In genomic region chr2:171482308-171482707, GRCh38 we compare ENCODE assay signal across 21 cellular contexts. TPM values are rescaled to one million over a fixed set of nuclear protein-coding genes. Genes with fewer than 3 reads are reported as not detected.
DNase-seq lines count a peak whose midpoint lies in the region; ATAC-seq and TF ChIP-seq lines count a peak whose summit lies in the region.
"Had no signal": no experiment of that assay in that cellular context is flagged by ENCODE, and none has a peak within 500 bp of the region (broad histone marks: within the 10 kb centered on the region; RNA-seq: fewer than 3 reads in every experiment).

No MANE protein-coding gene starts in this region.

- no peak overlapping the region for H3K4me3 ChIP-seq in esophagus muscularis mucosa
- no peak overlapping the region for H3K4me3 ChIP-seq in Caco-2 (ENCODE audit: low read depth, low read length)
- H3K4me3 ChIP-seq: cardiac muscle cell, heart right ventricle, lung, prostate gland, skin epidermis had no signal

- TF ChIP-seq CTCF in chondrocyte (IDR thresholded peaks at IDR 0.05) (no peak), nephron (IDR thresholded peaks at IDR 0.05; ENCODE audit: unreplicated experiment in 3 of 3) (no peak), esophagus muscularis mucosa (IDR thresholded peaks at IDR 0.05) (no peak), Caco-2 (IDR thresholded peaks at IDR 0.05; ENCODE audit: insufficient read depth in 1 of 2, low read depth in 1 of 2, low read length in 1 of 2, severe bottlenecking in 1 of 2, unreplicated experiment in 1 of 2) (no peak)

- DNase-seq in chondrocyte (ENCODE audit: low spot score), result no peak
- no peak for DNase-seq in esophagus muscularis mucosa (ENCODE audit: extremely low spot score)
- DNase-seq in anterior cingulate cortex (lab: John Stamatoyannopoulos, UW), result no peak
- DNase-seq in Caco-2, result no peak
- DNase-seq: activated CD8-positive, alpha-beta memory T cell treated with anti-CD3 and anti-CD28 coated beads, Interleukin-2, amount 10 ng/mL, durations not matched to agents 7 days and 5 days; activated naive CD8-positive, alpha-beta T cell treated with anti-CD3 and anti-CD28 coated beads, Interleukin-2, amount 50 U/mL, for 24 hours; HCEC 1CT; heart right ventricle; naive thymus-derived CD4-positive, alpha-beta T cell; NCI-H1436; stimulated activated CD4-positive, alpha-beta T cell treated with anti-CD3 and anti-CD28 coated beads, Interleukin-2, amount 100 ng/mL, for 48 hours; T-helper 9 cell had no signal

- H3K27ac ChIP-seq in esophagus muscularis mucosa (replicated peaks in 1 of 4), result no peak overlapping the region
- H3K27ac ChIP-seq: cardiac muscle cell, heart right ventricle, prostate gland, skin epidermis had no signal

- ATAC-seq in GM18498 (IDR thresholded peaks at IDR 0.05; ENCODE audit: unreplicated experiment) (peak; percentile 73), HG02588 (IDR thresholded peaks at IDR 0.05; ENCODE audit: unreplicated experiment) (peak; percentile 46), HG02870 (IDR thresholded peaks at IDR 0.05; ENCODE audit: unreplicated experiment) (no peak)
- ATAC-seq: activated CD8-positive, alpha-beta memory T cell treated with anti-CD3 and anti-CD28 coated beads, Interleukin-2, amount 10 ng/mL, durations not matched to agents 7 days and 5 days; activated naive CD8-positive, alpha-beta T cell treated with anti-CD3 and anti-CD28 coated beads, Interleukin-2, amount 50 U/mL, for 24 hours; heart right ventricle; naive thymus-derived CD4-positive, alpha-beta T cell had no signal

- H3K27me3 Mint-ChIP-seq in chondrocyte (ENCODE audit: low read depth) (no peaks in the 10 kb centered on the region), nephron (ENCODE audit: low read depth) (no peaks in the 10 kb centered on the region), Caco-2 (ENCODE audit: insufficient read depth, unreplicated experiment) (no peaks in the 10 kb centered on the region)
- H3K27me3 Mint-ChIP-seq: activated CD8-positive, alpha-beta memory T cell treated with anti-CD3 and anti-CD28 coated beads, Interleukin-2, amount 10 ng/mL, durations not matched to agents 7 days and 5 days; activated naive CD8-positive, alpha-beta T cell treated with anti-CD3 and anti-CD28 coated beads, Interleukin-2, amount 50 U/mL, for 24 hours; naive thymus-derived CD4-positive, alpha-beta T cell had no signal

- H3K36me3 ChIP-seq in esophagus muscularis mucosa, result peaks cover 0 to 49% (median 15%) of the 10 kb centered on the region in 4 donors
- H3K36me3 ChIP-seq in Caco-2 (ENCODE audit: control insufficient read depth, insufficient read depth, low read length), result peaks cover 1% of the 10 kb centered on the region
- H3K36me3 ChIP-seq: prostate gland had no signal

- H3K9me3 Mint-ChIP-seq in chondrocyte (ENCODE audit: low read depth), result no peaks in the 10 kb centered on the region
- H3K9me3 Mint-ChIP-seq in nephron, result no peaks in the 10 kb centered on the region
- no peaks in the 10 kb centered on the region for H3K9me3 Mint-ChIP-seq in Caco-2 (ENCODE audit: unreplicated experiment)
- H3K9me3 Mint-ChIP-seq: activated naive CD8-positive, alpha-beta T cell treated with anti-CD3 and anti-CD28 coated beads, Interleukin-2, amount 50 U/mL, for 24 hours; activated T-helper 2 cell treated with anti-CD3 and anti-CD28 coated beads, Interferon-gamma antibody, Interleukin-2, Interleukin-4, amounts not matched to agents 10 μg/mL and 5 μg/mL and 100 μg/mL, durations not matched to agents 14 hours and 24 hours and 36 hours; naive thymus-derived CD4-positive, alpha-beta T cell had no signal

- POLR2A ChIA-PET in Caco-2 (lab: Charles Lee), result interaction anchor here (1.0 kb wide), 1 partner anchor 48 kb away, joined by 4 read pairs; the partner anchor contains the start of genes DCAF17 and METTL8

- H3K4me1 ChIP-seq in esophagus muscularis mucosa (no peaks in the 10 kb centered on the region), Caco-2 (peaks cover 13% of the 10 kb centered on the region; the same call in 1 of the 2 replicates)
- H3K4me1 ChIP-seq: heart right ventricle, prostate gland had no signal

- H3K27me3 ChIP-seq in esophagus muscularis mucosa (no peaks in the 10 kb centered on the region), Caco-2 (replicated peaks; ENCODE audit: control insufficient read depth, insufficient read depth, low read length) (no peaks in the 10 kb centered on the region)
- H3K27me3 ChIP-seq: cardiac muscle cell, heart right ventricle had no signal

- peaks cover 23% of the 10 kb centered on the region for H3K4me1 Mint-ChIP-seq in chondrocyte (ENCODE audit: low read depth)
- peaks cover 27% of the 10 kb centered on the region for H3K4me1 Mint-ChIP-seq in nephron
- peaks cover 18% of the 10 kb centered on the region for H3K4me1 Mint-ChIP-seq in Caco-2 (ENCODE audit: low read depth, unreplicated experiment)

- no peak for TF ChIP-seq EP300 in esophagus muscularis mucosa (IDR thresholded peaks at IDR 0.05)

- H3K36me3 Mint-ChIP-seq in chondrocyte (ENCODE audit: low read depth) (peaks cover 7% of the 10 kb centered on the region), nephron (ENCODE audit: low read depth) (peaks cover 33% of the 10 kb centered on the region), Caco-2 (ENCODE audit: insufficient read depth, unreplicated experiment) (peaks cover 9% of the 10 kb centered on the region)

- H3K9me3 ChIP-seq in esophagus muscularis mucosa (no peaks in the 10 kb centered on the region), Caco-2 (no peaks in the 10 kb centered on the region)
- H3K9me3 ChIP-seq: heart right ventricle, prostate gland had no signal

- intact Hi-C loops in esophagus muscularis mucosa (cut with DNase I), result no loop called here
- intact Hi-C loops in Caco-2 (cut with micrococcal nuclease; ENCODE audit: unreplicated experiment), result no loop called here

- H3K27ac Mint-ChIP-seq in chondrocyte (ENCODE audit: unreplicated experiment) (peak overlapping the region; percentile 55), nephron (peak overlapping the region; percentile 22 to 64 (median 46)), Caco-2 (ENCODE audit: unreplicated experiment) (no peak overlapping the region)
- H3K27ac Mint-ChIP-seq: activated CD8-positive, alpha-beta memory T cell treated with anti-CD3 and anti-CD28 coated beads, Interleukin-2, amount 10 ng/mL, durations not matched to agents 7 days and 5 days; activated naive CD8-positive, alpha-beta T cell treated with anti-CD3 and anti-CD28 coated beads, Interleukin-2, amount 50 U/mL, for 24 hours; activated T-helper 2 cell treated with anti-CD3 and anti-CD28 coated beads, Interferon-gamma antibody, Interleukin-2, Interleukin-4, amounts not matched to agents 10 μg/mL and 5 μg/mL and 100 μg/mL, durations not matched to agents 14 hours and 24 hours and 36 hours had no signal

- no TSS peak for BruUV-seq in Caco-2 (replicated peaks; lab: Mats Ljungman, UMichigan)

- CTCF ChIA-PET in Caco-2 (lab: Charles Lee), result no interaction called here

- no peak for TF ChIP-seq POLR2A in esophagus muscularis mucosa (IDR thresholded peaks at IDR 0.05; ENCODE audit: low read depth)

- H3K4me3 Mint-ChIP-seq in chondrocyte (ENCODE audit: unreplicated experiment) (no peak overlapping the region), nephron (no peak overlapping the region), Caco-2 (ENCODE audit: unreplicated experiment) (no peak overlapping the region)
- H3K4me3 Mint-ChIP-seq: activated CD8-positive, alpha-beta memory T cell treated with anti-CD3 and anti-CD28 coated beads, Interleukin-2, amount 10 ng/mL, durations not matched to agents 7 days and 5 days; activated naive CD8-positive, alpha-beta T cell treated with anti-CD3 and anti-CD28 coated beads, Interleukin-2, amount 50 U/mL, for 24 hours; naive thymus-derived CD4-positive, alpha-beta T cell had no signal

RNA-seq across cellular contexts. Expression of gene CYBRD1, which starts 40.0 kb away (rescaled TPM):
- total RNA-seq in chondrocyte (84.5 to 139 TPM (median 88.5 TPM) in 3 replicates), esophagus muscularis mucosa (100 to 1,000 TPM; 133 to 281 (median 197) TPM), Caco-2 (2022) (6.5 and 9.7 TPM in 2 replicates)

RNA-seq across cellular contexts. Expression of gene DCAF17, which starts 48.3 kb away (rescaled TPM):
- 17.6 to 22.0 TPM (median 18.3 TPM) in 3 replicates for total RNA-seq in chondrocyte
- 10 to 100 TPM; 12.0 to 22.8 (median 14.3) TPM for total RNA-seq in esophagus muscularis mucosa
- total RNA-seq in Caco-2 (2022), result 20.8 and 22.7 TPM in 2 replicates

RNA-seq across cellular contexts. Expression of gene METTL8, which starts 48.5 kb away (rescaled TPM):
- total RNA-seq in chondrocyte, result 24.0 to 30.4 TPM (median 25.7 TPM) in 3 replicates
- total RNA-seq in esophagus muscularis mucosa, result 10 to 100 TPM; 22.1 to 43.3 (median 31.5) TPM
- total RNA-seq in Caco-2 (2022), result 25.7 and 28.5 TPM in 2 replicates
